Comparison of ENCODE assay signal across 8 cellular contexts in the genomic region with DNA sequence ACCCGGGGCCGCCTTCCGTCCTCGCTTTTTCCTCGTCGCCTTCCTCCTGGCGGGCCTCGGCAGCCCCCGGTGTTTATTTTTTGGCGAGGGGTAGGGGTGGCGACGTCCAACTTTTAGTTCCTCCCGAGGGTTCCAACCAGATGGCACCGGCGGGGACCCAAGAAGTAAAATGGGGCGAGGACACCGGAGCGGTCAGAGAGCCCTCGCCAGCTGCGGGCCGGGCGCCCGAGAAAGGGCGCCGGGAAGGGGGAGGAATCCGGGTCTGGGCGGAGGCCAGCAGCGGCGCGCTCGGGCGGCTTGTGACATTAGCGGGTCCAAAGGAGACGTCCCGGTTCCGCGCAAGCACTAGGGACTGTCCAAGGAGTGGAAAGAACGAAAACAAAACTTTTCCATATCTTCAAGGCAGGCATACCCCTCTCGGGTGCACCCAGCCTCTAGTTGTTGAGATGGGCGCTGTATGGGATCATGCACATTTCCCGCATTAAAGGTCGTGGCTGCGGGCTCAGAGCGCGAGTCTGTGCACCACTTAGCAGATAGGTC. TPM values are rescaled to one million over a fixed set of nuclear protein-coding genes. Genes with fewer than 3 reads are reported as not detected.
DNase-seq lines count a peak whose midpoint lies in the region; ATAC-seq and TF ChIP-seq lines count a peak whose summit lies in the region.

No MANE protein-coding gene starts in this region.

- TF ChIP-seq CTCF in KMS-11 (conservative IDR thresholded peaks at IDR 0.05; ENCODE audit: low read depth, low read length) (no peak), fibroblast of pulmonary artery (IDR thresholded peaks at IDR 0.05; ENCODE audit: low read length, missing control alignments) (no peak)

- H3K9ac ChIP-seq in KMS-11: peak overlapping the region; percentile 84

- H3K4me2 ChIP-seq in KMS-11: peak overlapping the region; percentile 60; the same call in 1 of the 2 replicates

- H3K27ac ChIP-seq in KMS-11: peak overlapping the region; percentile 40; the same call in 1 of the 2 replicates

- ATAC-seq in GM21619 (IDR thresholded peaks at IDR 0.05; ENCODE audit: unreplicated experiment): peak; percentile 27

- H3K4me3 ChIP-seq in KMS-11 (IDR thresholded peaks at IDR 0.05; ENCODE audit: insufficient read depth, low read depth, low read length): peak overlapping the region; percentile 90
- H3K4me3 ChIP-seq in fibroblast of pulmonary artery (replicated peaks; ENCODE audit: low read depth, low read length): peak overlapping the region; percentile 71

- DNase-seq in ELR (ENCODE audit: low read depth) (peak; percentile 45), fibroblast of pulmonary artery (ENCODE audit: low read depth) (peak; percentile 21), myocyte (ENCODE audit: low read depth) (peak; percentile 53), ureter (ENCODE audit: low spot score) (peak; percentile 66), SIG-M5 treated with dmso at 0.1 percent for 504 hours (lab: John Stamatoyannopoulos, UW; ENCODE audit: unreplicated experiment) (no peak)
- peak; percentile 8 for DNase-seq in activated effector memory CD4-positive, alpha-beta T cell treated with Interleukin-2 at 50 U/mL for 16 hours

- H3K27me3 ChIP-seq in KMS-11 (ENCODE audit: insufficient read depth, low read depth): no peaks in the 10 kb centered on the region

- H2AFZ ChIP-seq in KMS-11 (ENCODE audit: low read depth): peak overlapping the region; percentile 90

- peaks cover 7% of the 10 kb centered on the region for H3K4me1 ChIP-seq in KMS-11 (ENCODE audit: low read depth, poor library complexity, severe bottlenecking)

- H4K20me1 ChIP-seq in KMS-11 (ENCODE audit: insufficient read depth): no peaks in the 10 kb centered on the region

- no peaks in the 10 kb centered on the region for H3K79me2 ChIP-seq in KMS-11 (ENCODE audit: insufficient read depth, low read depth)

- H3K36me3 ChIP-seq in KMS-11 (ENCODE audit: insufficient read depth): no peaks in the 10 kb centered on the region

RNA-seq across cellular contexts. Expression of a gene that starts 0.7 kb away (rescaled TPM):
- total RNA-seq in myocyte: 20.8 and 21.0 TPM in 2 replicates
- polyA plus RNA-seq in myocyte (2012): 12.2 TPM
- total RNA-seq in ureter: 34.6 TPM
